In the genomic region with DNA sequence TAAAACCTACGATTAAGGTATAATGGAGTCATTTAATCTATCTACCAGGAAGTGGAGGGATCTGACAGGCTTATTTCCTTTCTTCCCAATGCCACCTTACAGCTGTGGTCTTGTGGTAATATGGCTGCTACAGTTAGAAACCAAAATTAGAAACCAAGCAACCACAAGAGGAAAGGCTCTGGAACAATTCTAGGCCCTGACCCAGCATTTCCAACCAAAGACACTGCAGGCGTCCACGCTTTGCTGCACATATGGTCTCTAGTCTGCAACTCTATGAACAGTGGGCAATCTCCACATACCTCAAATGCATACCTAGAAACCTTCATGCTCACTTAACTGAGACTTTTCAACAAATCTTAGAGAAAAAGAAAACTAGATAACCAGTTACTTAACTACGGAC, we compare ENCODE assay signal across 13 cellular contexts.
"Had no signal": no experiment of that assay in that cellular context is flagged by ENCODE, and none has a peak within 500 bp of the region (broad histone marks: within the 10 kb centered on the region; RNA-seq: fewer than 3 reads in every experiment).

No MANE protein-coding gene starts in this region.

- H3K27me3 ChIP-seq: dorsolateral prefrontal cortex, esophagus squamous epithelium, foreskin keratinocyte, neural progenitor cell, ovary, uterus had no signal

- FAIRE-seq: bronchial epithelial cell, islet of Langerhans had no signal

- H3K4me2 ChIP-seq: neural progenitor cell had no signal

- DNase-seq: activated CD4-positive, alpha-beta memory T cell treated with anti-CD3 and anti-CD28 coated beads for 36 hours; activated CD4-positive, alpha-beta T cell treated with anti-CD3 and anti-CD28 coated beads for 1 hour; activated effector memory CD4-positive, alpha-beta T cell treated with anti-CD3 and anti-CD28 coated beads, Interleukin-2, amount 50 U/mL, for 16 hours; activated T-cell treated with anti-CD3 and anti-CD28 coated beads, Interleukin-2, amount 50 U/mL, for 4 hours; dorsolateral prefrontal cortex; esophagus squamous epithelium; foreskin keratinocyte; head of caudate nucleus; ovary; uterus had no signal

- H3K36me3 ChIP-seq: esophagus squamous epithelium, neural progenitor cell, ovary, uterus had no signal

- H3K4me1 ChIP-seq: foreskin keratinocyte, neural progenitor cell, uterus had no signal

- H3K27ac ChIP-seq: dorsolateral prefrontal cortex, esophagus squamous epithelium, foreskin keratinocyte, neural progenitor cell, ovary, uterus had no signal

- H3K9me3 ChIP-seq: esophagus squamous epithelium, ovary, uterus had no signal

- H3K4me3 ChIP-seq: dorsolateral prefrontal cortex, esophagus squamous epithelium, neural progenitor cell, ovary, uterus had no signal

- H2AFZ ChIP-seq: neural progenitor cell had no signal

- ATAC-seq: activated T-cell treated with anti-CD3 and anti-CD28 coated beads, Interleukin-2, amount 50 U/mL, for 4 hours; foreskin keratinocyte had no signal
